In genomic region chr15:68177747-68178146, GRCh38 we compare ENCODE assay signal across 17 cellular contexts. TPM values are rescaled to one million over a fixed set of nuclear protein-coding genes. Genes with fewer than 3 reads are reported as not detected.
A peak's percentile ranks its signal among the peaks of the same experiment; 100 is the strongest.
DNase-seq lines count a peak whose midpoint lies in the region; ATAC-seq, FAIRE-seq and TF ChIP-seq lines count a peak whose summit lies in the region.
"Had no signal": no experiment of that assay in that cellular context is flagged by ENCODE, and none has a peak within 500 bp of the region (broad histone marks: within the 10 kb centered on the region; RNA-seq: fewer than 3 reads in every experiment).

No MANE protein-coding gene starts in this region.

- H3K27ac ChIP-seq in muscle layer of duodenum (ENCODE audit: low read length), result peak overlapping the region; percentile 55
- H3K27ac ChIP-seq in small intestine (ENCODE audit: low read depth in 1 of 2, low read length in 1 of 2), result no peak overlapping the region
- no peak overlapping the region for H3K27ac ChIP-seq in upper lobe of right lung
- H3K27ac ChIP-seq: WERI-Rb-1 had no signal

- H3K4me1 ChIP-seq in muscle layer of duodenum (ENCODE audit: control insufficient read depth in 1 of 2, insufficient read depth in 2 of 2, low read length in 2 of 2), result peaks cover 0 to 4% of the 10 kb centered on the region in 2 donors
- H3K4me1 ChIP-seq in small intestine (ENCODE audit: control insufficient read depth in 2 of 2, insufficient read depth in 1 of 2, low read depth in 1 of 2, low read length in 1 of 2), result no peaks in the 10 kb centered on the region
- no peaks in the 10 kb centered on the region for H3K4me1 ChIP-seq in upper lobe of right lung
- H3K4me1 ChIP-seq: uterus had no signal

- H3K27me3 Mint-ChIP-seq in central memory CD8-positive, alpha-beta T cell, result no peaks in the 10 kb centered on the region
- H3K27me3 Mint-ChIP-seq: activated CD8-positive, alpha-beta memory T cell treated with anti-CD3 and anti-CD28 coated beads, Interleukin-2, amount 10 ng/mL, durations not matched to agents 7 days and 5 days had no signal

- H3K27me3 ChIP-seq in muscle layer of duodenum (ENCODE audit: low read depth, low read length), result no peaks in the 10 kb centered on the region
- no peaks in the 10 kb centered on the region for H3K27me3 ChIP-seq in small intestine (ENCODE audit: control insufficient read depth in 2 of 2, insufficient read depth in 2 of 2, low read length in 2 of 2)
- no peaks in the 10 kb centered on the region for H3K27me3 ChIP-seq in upper lobe of right lung
- H3K27me3 ChIP-seq: uterus had no signal

- no peak overlapping the region for H3K4me3 Mint-ChIP-seq in central memory CD8-positive, alpha-beta T cell
- H3K4me3 Mint-ChIP-seq: activated CD8-positive, alpha-beta memory T cell treated with anti-CD3 and anti-CD28 coated beads, Interleukin-2, amount 10 ng/mL, durations not matched to agents 7 days and 5 days; endodermal cell had no signal

- FAIRE-seq in small intestine (lab: Jason Lieb, UNC), result no peak

- H3K36me3 Mint-ChIP-seq in central memory CD8-positive, alpha-beta T cell (ENCODE audit: insufficient read depth), result peaks cover 52% of the 10 kb centered on the region

- no peak for TF ChIP-seq CTCF in upper lobe of right lung (IDR thresholded peaks at IDR 0.05)

- H3K36me3 ChIP-seq in muscle layer of duodenum (ENCODE audit: control insufficient read depth in 1 of 2, insufficient read depth in 2 of 2, low read length in 2 of 2) (peaks cover 32 to 38% of the 10 kb centered on the region in 2 donors), small intestine (ENCODE audit: control insufficient read depth in 2 of 2, insufficient read depth in 2 of 2, low read length in 2 of 2) (peaks cover 3 to 23% of the 10 kb centered on the region in 2 donors), upper lobe of right lung (peaks cover 83% of the 10 kb centered on the region)

- H3K9me3 ChIP-seq in muscle layer of duodenum (ENCODE audit: control insufficient read depth in 1 of 2, low read length in 2 of 2) (no peaks in the 10 kb centered on the region), small intestine (ENCODE audit: control insufficient read depth, low read depth) (no peaks in the 10 kb centered on the region), upper lobe of right lung (no peaks in the 10 kb centered on the region)
- H3K9me3 ChIP-seq: uterus had no signal

- no peaks in the 10 kb centered on the region for H3K9me3 Mint-ChIP-seq in central memory CD8-positive, alpha-beta T cell
- H3K9me3 Mint-ChIP-seq: endodermal cell had no signal

- no peak for DNase-seq in left ventricle myocardium superior
- no peak for DNase-seq in cardiac septum (ENCODE audit: low spot score)
- no peak for DNase-seq in central memory CD8-positive, alpha-beta T cell (ENCODE audit: low spot score in 2 of 2)
- DNase-seq in small intestine, result no peak
- DNase-seq in D341Med (ENCODE audit: low spot score), result no peak
- DNase-seq in posterior cingulate gyrus, result no peak
- DNase-seq in upper lobe of right lung, result no peak
- DNase-seq: activated CD8-positive, alpha-beta memory T cell treated with anti-CD3 and anti-CD28 coated beads, Interleukin-2, amount 10 ng/mL, durations not matched to agents 7 days and 5 days; activated gamma-delta T cell treated with Interleukin-2 at 50 U/mL for 16 hours; caudate nucleus; endodermal cell; Kasumi-1; NCI-H1417; NCI-H82; uterus; WERI-Rb-1 had no signal

- intact Hi-C loops in left ventricle myocardium superior (cut with micrococcal nuclease) (no loop called here), cardiac septum (cut with DNase I) (no loop called here), posterior cingulate gyrus (cut with DNase I) (no loop called here), upper lobe of right lung (cut with DNase I) (no loop called here)

- peaks cover 7% of the 10 kb centered on the region for H3K4me1 Mint-ChIP-seq in central memory CD8-positive, alpha-beta T cell
- H3K4me1 Mint-ChIP-seq: activated CD8-positive, alpha-beta memory T cell treated with anti-CD3 and anti-CD28 coated beads, Interleukin-2, amount 10 ng/mL, durations not matched to agents 7 days and 5 days; endodermal cell had no signal

- peak overlapping the region; percentile 34 for H3K27ac Mint-ChIP-seq in central memory CD8-positive, alpha-beta T cell (ENCODE audit: low read depth)
- H3K27ac Mint-ChIP-seq: activated CD8-positive, alpha-beta memory T cell treated with anti-CD3 and anti-CD28 coated beads, Interleukin-2, amount 10 ng/mL, durations not matched to agents 7 days and 5 days; endodermal cell had no signal

- H3K4me3 ChIP-seq in muscle layer of duodenum (ENCODE audit: low read depth in 1 of 2, low read length in 2 of 2) (no peak overlapping the region), small intestine (ENCODE audit: low read depth in 1 of 2, low read length in 2 of 2) (no peak overlapping the region), upper lobe of right lung (no peak overlapping the region)
- H3K4me3 ChIP-seq: uterus had no signal

- ATAC-seq in left ventricle myocardium superior (peak; percentile 24), upper lobe of right lung (no peak)
- ATAC-seq in central memory CD8-positive, alpha-beta T cell (replicated peaks; ENCODE audit: extremely low read depth, poor library complexity, severe bottlenecking), result no peak
- ATAC-seq: activated CD8-positive, alpha-beta memory T cell treated with anti-CD3 and anti-CD28 coated beads, Interleukin-2, amount 10 ng/mL, durations not matched to agents 7 days and 5 days had no signal

RNA-seq across cellular contexts. Expression of gene CALML4, which starts 27.4 kb away (rescaled TPM):
- 0.99 TPM for total RNA-seq in left ventricle myocardium superior
- total RNA-seq in cardiac septum, result 1.6 TPM
- polyA plus RNA-seq in small intestine, result 100 to 1,000 TPM; 127 to 288 (median 183) TPM
- 4.5 TPM for total RNA-seq in upper lobe of right lung

RNA-seq across cellular contexts. Expression of gene CLN6, which starts 51.8 kb away (rescaled TPM):
- 9.9 TPM for total RNA-seq in left ventricle myocardium superior
- total RNA-seq in cardiac septum, result 8.5 TPM
- 10 to 100 TPM in 1 of 3 donors, 1 to 10 TPM in 2; 5.8 to 43.7 (median 7.8) TPM for polyA plus RNA-seq in small intestine
- 31.5 TPM for total RNA-seq in upper lobe of right lung
